In genomic region chr19:1949304-1950101, GRCh38 we compare ENCODE assay signal across 1 cellular context.
TF ChIP-seq lines count a peak whose summit lies in the region.

No MANE protein-coding gene starts in this region.

TF ChIP-seq in IMR-90, 13 proteins besides CTCF, POLR2A, EP300 and RAD21:
- no peak for TF ChIP-seq MAZ (IDR thresholded peaks at IDR 0.05; ENCODE audit: borderline replicate concordance, low read depth, low read length)
- no peak for TF ChIP-seq RCOR1 (IDR thresholded peaks at IDR 0.05; ENCODE audit: insufficient replicate concordance, low read length)
- no peak for TF ChIP-seq BHLHE40 (IDR thresholded peaks at IDR 0.05; ENCODE audit: low read depth, low read length)
